ENCODE assay signal across 14 cellular contexts in the genomic region with DNA sequence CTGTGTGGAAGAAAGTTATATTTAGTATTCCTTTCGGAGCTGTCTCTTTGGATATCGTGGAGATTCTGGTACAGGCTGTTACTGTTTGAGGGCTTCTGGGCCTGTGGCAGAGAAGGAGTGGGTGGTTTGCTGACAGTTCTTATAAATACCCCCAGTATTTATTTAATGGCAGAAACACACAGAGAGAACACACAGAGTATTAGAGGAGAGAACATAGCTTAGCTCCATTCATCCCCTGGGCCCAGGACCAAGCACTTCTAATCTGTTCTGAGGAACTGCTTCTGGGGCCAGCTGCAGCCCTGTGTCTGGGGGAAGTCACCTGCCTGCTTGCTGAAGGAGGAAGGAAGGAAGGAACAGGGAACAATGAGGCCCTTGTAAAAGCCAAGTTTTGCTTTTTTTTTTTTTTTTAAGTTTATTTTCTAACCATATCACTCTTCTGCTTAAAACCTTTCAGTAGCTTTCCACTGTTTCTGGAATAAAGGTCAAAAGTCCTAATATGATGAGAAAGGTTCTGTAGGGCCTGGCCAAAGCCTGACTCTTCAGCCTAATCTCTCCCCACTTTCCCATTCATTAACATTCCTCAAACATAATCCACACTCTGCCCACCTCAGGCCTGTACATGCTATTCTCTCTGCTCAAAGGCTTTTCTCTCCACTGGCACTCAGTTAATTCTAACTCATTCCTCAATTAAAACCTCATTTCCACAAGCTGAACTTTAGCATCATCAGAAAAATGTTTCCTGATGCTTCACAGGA. TPM values are rescaled to one million over a fixed set of nuclear protein-coding genes. Genes with fewer than 3 reads are reported as not detected.
A peak's percentile ranks its signal among the peaks of the same experiment; 100 is the strongest.
DNase-seq lines count a peak whose midpoint lies in the region; ATAC-seq, FAIRE-seq and TF ChIP-seq lines count a peak whose summit lies in the region.
"Had no signal": no experiment of that assay in that cellular context is flagged by ENCODE, and none has a peak within 500 bp of the region (broad histone marks: within the 10 kb centered on the region; RNA-seq: fewer than 3 reads in every experiment).

No MANE protein-coding gene starts in this region.

- no peaks in the 10 kb centered on the region for H3K4me1 ChIP-seq in GM12878 (ENCODE audit: control insufficient read depth, insufficient read depth, low read length)

- DNase-seq in GM12878 (ENCODE audit: low read depth, low spot score) (no peak), left colon (peak in 1 of 2 donors; percentile 53), natural killer cell (no peak)
- DNase-seq in stimulated activated effector memory CD8-positive, alpha-beta T cell treated with anti-CD3 and anti-CD28 coated beads, Interleukin-12 subunit alpha, Interleukin-12 subunit beta, amount 100 ng/mL, for 72 hours (ENCODE audit: low spot score in 2 of 2) = no peak
- DNase-seq in activated CD4-positive, alpha-beta memory T cell treated with anti-CD3 and anti-CD28 coated beads, Interleukin-2, amount 10 ng/mL, durations not matched to agents 7 days and 5 days = no peak
- DNase-seq: NCI-H187 treated with DMSO at 0.1 percent for 48 hours; stimulated activated naive CD4-positive, alpha-beta T cell; T-helper 1 cell had no signal

- H3K4me1 Mint-ChIP-seq in IgD-negative memory B cell (peaks cover 6 to 15% (median 8%) of the 10 kb centered on the region in 3 donors), natural killer cell (no peaks in the 10 kb centered on the region)
- H3K4me1 Mint-ChIP-seq in stimulated activated effector memory CD8-positive, alpha-beta T cell treated with anti-CD3 and anti-CD28 coated beads, Interleukin-12 subunit alpha, Interleukin-12 subunit beta, amount 100 ng/mL, for 72 hours = peaks cover 6% of the 10 kb centered on the region
- peaks cover 7% of the 10 kb centered on the region for H3K4me1 Mint-ChIP-seq in activated CD4-positive, alpha-beta memory T cell treated with anti-CD3 and anti-CD28 coated beads, Interleukin-2, amount 10 ng/mL, durations not matched to agents 7 days and 5 days

- POLR2A ChIA-PET in GM12878 (lab: Charles Lee) = no interaction called here
- POLR2A ChIA-PET in activated CD4-positive, alpha-beta memory T cell treated with anti-CD3 and anti-CD28 coated beads, Interleukin-2, amount 10 ng/mL, durations not matched to agents 7 days and 5 days (lab: Charles Lee) = no interaction called here

- no peaks in the 10 kb centered on the region for H3K79me2 ChIP-seq in GM12878 (ENCODE audit: control insufficient read depth, insufficient read depth, low read length)

- ATAC-seq in GM12878 (peak; percentile 27; the same call in 2 of the 3 replicates), left colon (peak; percentile 88), HG03280 (IDR thresholded peaks at IDR 0.05; ENCODE audit: unreplicated experiment) (no peak), natural killer cell (no peak), HG02588 (IDR thresholded peaks at IDR 0.05; ENCODE audit: unreplicated experiment) (no peak)
- no peak for ATAC-seq in stimulated activated effector memory CD8-positive, alpha-beta T cell treated with anti-CD3 and anti-CD28 coated beads, Interleukin-12 subunit alpha, Interleukin-12 subunit beta, amount 100 ng/mL, for 72 hours

- SMC1A ChIA-PET in GM12878 (lab: Charles Lee; ENCODE audit: uncharacterized antibody, unreplicated experiment) = interaction anchor here (0.6 kb wide), 1 partner anchor 135 kb away, joined by 3 read pairs; no protein-coding TSS in a partner anchor

- no peak for TF ChIP-seq RAD21 in GM12878 (IDR thresholded peaks at IDR 0.05; ENCODE audit: insufficient read depth, low read depth, low read length)

- no peak overlapping the region for H3K9ac ChIP-seq in GM12878 (ENCODE audit: control insufficient read depth, insufficient read depth, low read length)

- peak overlapping the region in 1 of 4 donors; percentile 56 for H3K4me3 Mint-ChIP-seq in IgD-negative memory B cell
- no peak overlapping the region for H3K4me3 Mint-ChIP-seq in stimulated activated effector memory CD8-positive, alpha-beta T cell treated with anti-CD3 and anti-CD28 coated beads, Interleukin-12 subunit alpha, Interleukin-12 subunit beta, amount 100 ng/mL, for 72 hours
- H3K4me3 Mint-ChIP-seq in activated CD4-positive, alpha-beta memory T cell treated with anti-CD3 and anti-CD28 coated beads, Interleukin-2, amount 10 ng/mL, durations not matched to agents 7 days and 5 days = no peak overlapping the region
- H3K4me3 Mint-ChIP-seq in natural killer cell = no peak overlapping the region
- H3K4me3 Mint-ChIP-seq: activated naive CD8-positive, alpha-beta T cell had no signal

- intact Hi-C loops in GM12878 (cut with micrococcal nuclease; ENCODE audit: unreplicated experiment) = no loop called here
- intact Hi-C loops in left colon (cut with DNase I, micrococcal nuclease) = no loop called here
- intact Hi-C loops in natural killer cell (cut with micrococcal nuclease) = no loop called here

- H3K36me3 ChIP-seq in GM12878 (ENCODE audit: control insufficient read depth in 2 of 2, insufficient read depth in 2 of 2, low read length in 1 of 2) = no peaks in the 10 kb centered on the region

- no peaks in the 10 kb centered on the region for H3K36me3 Mint-ChIP-seq in IgD-negative memory B cell
- H3K36me3 Mint-ChIP-seq in stimulated activated effector memory CD8-positive, alpha-beta T cell treated with anti-CD3 and anti-CD28 coated beads, Interleukin-12 subunit alpha, Interleukin-12 subunit beta, amount 100 ng/mL, for 72 hours = no peaks in the 10 kb centered on the region
- H3K36me3 Mint-ChIP-seq in activated CD4-positive, alpha-beta memory T cell treated with anti-CD3 and anti-CD28 coated beads, Interleukin-2, amount 10 ng/mL, durations not matched to agents 7 days and 5 days (ENCODE audit: low read depth) = no peaks in the 10 kb centered on the region
- no peaks in the 10 kb centered on the region for H3K36me3 Mint-ChIP-seq in natural killer cell
- H3K36me3 Mint-ChIP-seq: activated naive CD8-positive, alpha-beta T cell had no signal

- RAD21 ChIA-PET in GM12878 (lab: Charles Lee; ENCODE audit: unreplicated experiment) = interaction anchor here (0.6 kb wide), 1 partner anchor 1579 kb away, joined by 3 read pairs; no protein-coding TSS in a partner anchor

- H3K9me3 Mint-ChIP-seq in IgD-negative memory B cell (no peaks in the 10 kb centered on the region), natural killer cell (no peaks in the 10 kb centered on the region)
- no peaks in the 10 kb centered on the region for H3K9me3 Mint-ChIP-seq in stimulated activated effector memory CD8-positive, alpha-beta T cell treated with anti-CD3 and anti-CD28 coated beads, Interleukin-12 subunit alpha, Interleukin-12 subunit beta, amount 100 ng/mL, for 72 hours
- H3K9me3 Mint-ChIP-seq in activated CD4-positive, alpha-beta memory T cell treated with anti-CD3 and anti-CD28 coated beads, Interleukin-2, amount 10 ng/mL, durations not matched to agents 7 days and 5 days = no peaks in the 10 kb centered on the region

- CTCF ChIA-PET in GM12878 (lab: Yijun Ruan, JAX) = no interaction called here
- CTCF ChIA-PET in activated CD4-positive, alpha-beta memory T cell treated with anti-CD3 and anti-CD28 coated beads, Interleukin-2, amount 10 ng/mL, durations not matched to agents 7 days and 5 days (lab: Charles Lee) = interaction anchor here (1.0 kb wide), 1 partner anchor 10 kb away, joined by 3 read pairs; no protein-coding TSS in a partner anchor

- TF ChIP-seq POLR2A in GM12878 (IDR thresholded peaks at IDR 0.05; ENCODE audit: low read depth, low read length) = no peak

- no peak for TF ChIP-seq EP300 in GM12878 (IDR thresholded peaks at IDR 0.05; ENCODE audit: borderline replicate concordance in 1 of 2, control insufficient read depth in 1 of 2, low read depth in 2 of 2, low read length in 2 of 2)

- TF ChIP-seq CTCF in GM12878 (IDR thresholded peaks at IDR 0.05 in 2 of 3, conservative IDR thresholded peaks at IDR 0.05 in 1 of 3; ENCODE audit: control insufficient read depth in 2 of 3, extremely low read depth in 1 of 3, insufficient read depth in 1 of 3, low read depth in 3 of 3, low read length in 3 of 3) = no peak
- TF ChIP-seq CTCF in natural killer cell (IDR thresholded peaks at IDR 0.05) = no peak

- no peak overlapping the region for H3K4me2 ChIP-seq in GM12878 (ENCODE audit: control insufficient read depth, insufficient read depth)

- FAIRE-seq in GM12878 (lab: Jason Lieb, UNC) = no peak

- H3K4me3 ChIP-seq in GM12878 = no peak overlapping the region

- H2AFZ ChIP-seq in GM12878 (ENCODE audit: control insufficient read depth, low read depth, low read length) = no peak overlapping the region

- no peak overlapping the region for H3K27ac ChIP-seq in GM12878 (ENCODE audit: control insufficient read depth, insufficient read depth)

- BruUV-seq in GM12878 (replicated peaks; lab: Mats Ljungman, UMichigan) = no TSS peak

- H4K20me1 ChIP-seq in GM12878 (ENCODE audit: control insufficient read depth, insufficient read depth) = no peaks in the 10 kb centered on the region

- in situ Hi-C loops in GM12878 (cut with MboI) = no loop called here

- no peaks in the 10 kb centered on the region for H3K27me3 ChIP-seq in GM12878 (replicated peaks in 1 of 2; ENCODE audit: control insufficient read depth in 2 of 2, insufficient read depth in 2 of 2, low read length in 1 of 2)

- peak overlapping the region in 2 of 3 donors; percentile 1 to 66 for H3K27ac Mint-ChIP-seq in IgD-negative memory B cell
- H3K27ac Mint-ChIP-seq in stimulated activated effector memory CD8-positive, alpha-beta T cell treated with anti-CD3 and anti-CD28 coated beads, Interleukin-12 subunit alpha, Interleukin-12 subunit beta, amount 100 ng/mL, for 72 hours = peak overlapping the region; percentile 65
- no peak overlapping the region for H3K27ac Mint-ChIP-seq in activated CD4-positive, alpha-beta memory T cell treated with anti-CD3 and anti-CD28 coated beads, Interleukin-2, amount 10 ng/mL, durations not matched to agents 7 days and 5 days
- no peak overlapping the region for H3K27ac Mint-ChIP-seq in natural killer cell
- H3K27ac Mint-ChIP-seq: activated naive CD8-positive, alpha-beta T cell had no signal

- H3K9me3 ChIP-seq in GM12878 (replicated peaks; ENCODE audit: control insufficient read depth, insufficient read depth, low read length) = no peaks in the 10 kb centered on the region

- H3K27me3 Mint-ChIP-seq in IgD-negative memory B cell (peaks cover 2% of the 10 kb centered on the region), natural killer cell (ENCODE audit: low read depth in 2 of 2) (no peaks in the 10 kb centered on the region)
- H3K27me3 Mint-ChIP-seq in activated CD4-positive, alpha-beta memory T cell treated with anti-CD3 and anti-CD28 coated beads, Interleukin-2, amount 10 ng/mL, durations not matched to agents 7 days and 5 days = no peaks in the 10 kb centered on the region
- H3K27me3 Mint-ChIP-seq: activated naive CD8-positive, alpha-beta T cell had no signal

- 30% methylated on average over 2 of the region's 2 CpGs for WGBS in GM12878 (ENCODE audit: insufficient coverage, insufficient replicate concordance, low lambda C conversion rate, missing lambda C conversion rate)

RNA-seq across cellular contexts. Expression of a gene that starts 11.8 kb away (rescaled TPM):
- polyA plus RNA-seq in IgD-negative memory B cell (0.64 TPM), GM12878 (2011; rRNA removed) (not detected in 2 replicates), GM12878 (2014; fragmentation: Illumina TruSeq; extraction: Trizol) (not detected in 2 replicates), GM12878 (2014; fragmentation: Nextera tagmentation; extraction: Ambion mirVana) (under 1 TPM; 0.04 to 0.18 TPM), GM12878 (2014; rRNA removed) (not detected in 2 replicates), GM12878 (2016; fragmentation: Nextera tagmentation; extraction: Ambion mirVana) (under 1 TPM in 1 of 2 experiments, not detected in 1; 0.17 TPM)
- total RNA-seq in GM12878 (2013; cell fraction: nucleolus; rRNA removed) = not detected in 2 replicates
- total RNA-seq in GM12878 (2014; rRNA removed) (not detected in 2 replicates), GM12878 (2014; rRNA removed; fragmentation: Illumina TruSeq; extraction: Trizol) (not detected in 2 replicates), GM12878 (2021) (not detected in 2 replicates), left colon (not detected), natural killer cell (not detected)
- 0.10 TPM for polyA plus RNA-seq in GM12878 (2011; ENCODE audit: low read depth)
- not detected in 2 replicates for polyA plus RNA-seq in GM12878 (2011; cell fraction: cytosol; rRNA removed)
- polyA plus RNA-seq in GM12878 (2011; cell fraction: nucleus; rRNA removed) = not detected in 2 replicates
- 0.13 and 0.30 TPM in 2 replicates for polyA plus RNA-seq in GM12878 (2012)
- not detected in 2 replicates for polyA minus RNA-seq in GM12878 (2011; rRNA and poly(A)+ RNA removed)
- polyA minus RNA-seq in GM12878 (2011; cell fraction: cytosol; rRNA and poly(A)+ RNA removed) = not detected in 2 replicates
- polyA minus RNA-seq in GM12878 (2011; cell fraction: nucleus; rRNA and poly(A)+ RNA removed) = not detected in 2 replicates
- not detected for total RNA-seq in activated CD4-positive, alpha-beta memory T cell treated with anti-CD3 and anti-CD28 coated beads, Interleukin-2, amount 10 ng/mL, durations not matched to agents 7 days and 5 days
- total RNA-seq: fibroblast of villous mesenchyme, pulmonary artery endothelial cell had no signal

RNA-seq across cellular contexts. Expression of a gene that starts 16.4 kb away (rescaled TPM):
- polyA plus RNA-seq in IgD-negative memory B cell (4.8 TPM), GM12878 (2011; rRNA removed) (15.2 and 24.0 TPM in 2 replicates), GM12878 (2014; fragmentation: Illumina TruSeq; extraction: Trizol) (15.2 and 18.8 TPM in 2 replicates), GM12878 (2014; fragmentation: Nextera tagmentation; extraction: Ambion mirVana) (1 to 10 TPM; 2.9 to 4.3 TPM), GM12878 (2014; rRNA removed) (7.3 and 9.9 TPM in 2 replicates), GM12878 (2016; fragmentation: Nextera tagmentation; extraction: Ambion mirVana) (1 to 10 TPM; 3.7 to 4.3 TPM)
- total RNA-seq in GM12878 (2013; cell fraction: nucleolus; rRNA removed) = 44.8 and 48.3 TPM in 2 replicates
- total RNA-seq in GM12878 (2014; rRNA removed) (10.4 and 14.0 TPM in 2 replicates), GM12878 (2014; rRNA removed; fragmentation: Illumina TruSeq; extraction: Trizol) (12.1 and 13.4 TPM in 2 replicates), GM12878 (2021) (11.5 and 14.3 TPM in 2 replicates), left colon (10 to 100 TPM; 26.6 to 28.8 TPM), natural killer cell (100 to 1,000 TPM; 132 to 156 (median 146) TPM)
- 3.4 TPM for polyA plus RNA-seq in GM12878 (2011; ENCODE audit: low read depth)
- polyA plus RNA-seq in GM12878 (2011; cell fraction: cytosol; rRNA removed) = 6.7 and 7.6 TPM in 2 replicates
- polyA plus RNA-seq in GM12878 (2011; cell fraction: nucleus; rRNA removed) = 17.9 and 18.1 TPM in 2 replicates
- 5.1 and 6.6 TPM in 2 replicates for polyA plus RNA-seq in GM12878 (2012)
- 12.5 and 17.3 TPM in 2 replicates for polyA minus RNA-seq in GM12878 (2011; rRNA and poly(A)+ RNA removed)
- 3.9 and 7.5 TPM in 2 replicates for polyA minus RNA-seq in GM12878 (2011; cell fraction: cytosol; rRNA and poly(A)+ RNA removed)
- 8.8 and 12.7 TPM in 2 replicates for polyA minus RNA-seq in GM12878 (2011; cell fraction: nucleus; rRNA and poly(A)+ RNA removed)
- 100 to 1,000 TPM; 129 to 134 TPM for total RNA-seq in activated CD4-positive, alpha-beta memory T cell treated with anti-CD3 and anti-CD28 coated beads, Interleukin-2, amount 10 ng/mL, durations not matched to agents 7 days and 5 days

Comparison
In these comparisons a context has a peak if more than half of its experiments do, and no peak if none do; other contexts are left out.
1. H3K27ac Mint-ChIP-seq: peak in IgD-negative memory B cell (2 of 3) and stimulated activated effector memory CD8-positive, alpha-beta T cell treated with anti-CD3 and anti-CD28 coated beads, Interleukin-12 subunit alpha, Interleukin-12 subunit beta, amount 100 ng/mL, for 72 hours (single experiment); none in activated CD4-positive, alpha-beta memory T cell treated with anti-CD3 and anti-CD28 coated beads, Interleukin-2, amount 10 ng/mL, durations not matched to agents 7 days and 5 days (single experiment) and natural killer cell (0 of 2).
2. ATAC-seq: peak in GM12878 (single experiment) and left colon (single experiment); none in stimulated activated effector memory CD8-positive, alpha-beta T cell treated with anti-CD3 and anti-CD28 coated beads, Interleukin-12 subunit alpha, Interleukin-12 subunit beta, amount 100 ng/mL, for 72 hours (single experiment), HG03280 (single experiment), natural killer cell (0 of 3) and HG02588 (single experiment).